In genomic region chr6:49462927-49463611, GRCh38 we compare ENCODE assay signal across 8 cellular contexts. TPM values are rescaled to one million over a fixed set of nuclear protein-coding genes. Genes with fewer than 3 reads are reported as not detected.
DNase-seq lines count a peak whose midpoint lies in the region; ATAC-seq, FAIRE-seq and TF ChIP-seq lines count a peak whose summit lies in the region.

Gene CENPQ, plus strand, starts transcription at chr6:49463370. Its CDS starts 6,807 bp downstream, at chr6:49470177.
Gene MMUT, minus strand, starts transcription at chr6:49463253. Its CDS starts 3,787 bp downstream, at chr6:49459466.

- H2AFZ ChIP-seq in mammary epithelial cell (ENCODE audit: low read depth, low read length), result peak within 1 kb of the TSS; percentile 93

- no peaks in the 10 kb centered on the region for H3K9me3 ChIP-seq in WERI-Rb-1 (ENCODE audit: severe bottlenecking)
- H3K9me3 ChIP-seq in mammary epithelial cell (replicated peaks; ENCODE audit: insufficient read depth, low read length), result no peaks in the 10 kb centered on the region
- no peaks in the 10 kb centered on the region for H3K9me3 ChIP-seq in small intestine (ENCODE audit: control insufficient read depth, low read depth)

- CTCF ChIA-PET in mammary epithelial cell (lab: Charles Lee; ENCODE audit: low non-redundant PET), result no interaction called here

- intact Hi-C loops in mammary epithelial cell (cut with micrococcal nuclease), result loop anchor here (5.0 kb wide), 1 partner anchor 69 kb away; no protein-coding TSS in a partner anchor

- in situ Hi-C loops in ACHN (cut with HindIII; ENCODE audit: low pct_ligation_motif_present, low pct_unique_long_range_greater_than_20kb, low sequenced_read_pairs) (no loop called here), mammary epithelial cell (cut with MboI; ENCODE audit: low sequenced_read_pairs in 2 of 2) (no loop called here)

- DNase-seq in ACHN (peak; percentile 94), NCI-H2227 (lab: John Stamatoyannopoulos, UW; ENCODE audit: unreplicated experiment) (peak; percentile 92), WERI-Rb-1 (peak; percentile 98), mammary epithelial cell (peak; percentile 94), iPS-NIHi11 (ENCODE audit: low spot score) (peak; percentile 95), small intestine (peak; percentile 98)

- peaks cover 63% of the 10 kb centered on the region for H3K79me2 ChIP-seq in mammary epithelial cell (ENCODE audit: insufficient read depth, low read length)

- no TSS peak for BruUV-seq in mammary epithelial cell (replicated peaks; lab: Mats Ljungman, UMichigan)

- H3K4me1 ChIP-seq in mammary epithelial cell (ENCODE audit: insufficient read depth, low read length) (no peaks in the 10 kb centered on the region), small intestine (ENCODE audit: control insufficient read depth in 2 of 2, insufficient read depth in 1 of 2, low read depth in 1 of 2, low read length in 1 of 2) (peaks cover 0 to 11% of the 10 kb centered on the region in 2 donors)

- TF ChIP-seq CTCF in WERI-Rb-1 (IDR thresholded peaks at IDR 0.05; ENCODE audit: low read depth, low read length) (no peak), mammary epithelial cell (conservative IDR thresholded peaks at IDR 0.05 in 1 of 2, IDR thresholded peaks at IDR 0.05 in 1 of 2; ENCODE audit: extremely low read depth in 1 of 2, insufficient read depth in 1 of 2, low read depth in 1 of 2, low read length in 2 of 2) (no peak)

- no peaks in the 10 kb centered on the region for H4K20me1 ChIP-seq in mammary epithelial cell (ENCODE audit: insufficient read depth, low read length)

- no peak for FAIRE-seq in small intestine (lab: Jason Lieb, UNC)

- H3K27me3 ChIP-seq in WERI-Rb-1 (ENCODE audit: insufficient read depth, low read depth, severe bottlenecking), result no peaks in the 10 kb centered on the region
- no peaks in the 10 kb centered on the region for H3K27me3 ChIP-seq in mammary epithelial cell (ENCODE audit: insufficient read depth, low read length)
- no peaks in the 10 kb centered on the region for H3K27me3 ChIP-seq in small intestine (ENCODE audit: control insufficient read depth in 2 of 2, insufficient read depth in 2 of 2, low read length in 2 of 2)

- peak within 1 kb of the TSS; percentile 91 for H3K4me2 ChIP-seq in mammary epithelial cell (ENCODE audit: insufficient read depth, low read depth, low read length)

- H3K9ac ChIP-seq in mammary epithelial cell (ENCODE audit: insufficient read depth, low read length), result peak within 1 kb of the TSS; percentile 88

- under 1% methylated on average over 35 of the region's 37 CpGs for WGBS in mammary epithelial cell (ENCODE audit: low coverage, missing lambda C conversion rate)
- 0% methylated on average over 37 of the region's 37 CpGs for WGBS in small intestine, 3 donors

- H3K27ac ChIP-seq in WERI-Rb-1 (peak within 1 kb of the TSS; percentile 83), mammary epithelial cell (ENCODE audit: insufficient read depth, low read depth, low read length) (peak within 1 kb of the TSS; percentile 94), small intestine (ENCODE audit: low read depth in 1 of 2, low read length in 1 of 2) (peak within 1 kb of the TSS; percentile 90 to 95)

- H3K4me3 ChIP-seq in WERI-Rb-1 (ENCODE audit: low read depth, low read length), result peak within 1 kb of the TSS; percentile 72
- peak within 1 kb of the TSS; percentile 59 to 87 (median 78) for H3K4me3 ChIP-seq in mammary epithelial cell (replicated peaks in 1 of 3; ENCODE audit: insufficient read depth in 1 of 3, low read depth in 2 of 3, low read length in 3 of 3)
- peak within 1 kb of the TSS; percentile 62 to 89 for H3K4me3 ChIP-seq in small intestine (ENCODE audit: low read depth in 1 of 2, low read length in 2 of 2)

- H3K36me3 ChIP-seq in WERI-Rb-1 (peaks cover 23% of the 10 kb centered on the region), mammary epithelial cell (ENCODE audit: insufficient read depth, low read length) (no peaks in the 10 kb centered on the region), small intestine (ENCODE audit: control insufficient read depth in 2 of 2, insufficient read depth in 2 of 2, low read length in 2 of 2) (peaks cover 0 to 3% of the 10 kb centered on the region in 2 donors)

- dilution Hi-C loops in mammary epithelial cell (cut with HindIII; ENCODE audit: low sequenced_read_pairs), result no loop called here

- ATAC-seq in GM18873 (IDR thresholded peaks at IDR 0.05; ENCODE audit: low FRiP score, unreplicated experiment) (peak; percentile 97), HG03139 (IDR thresholded peaks at IDR 0.05; ENCODE audit: unreplicated experiment) (peak; percentile 99)

RNA-seq across cellular contexts. Expression of gene CENPQ, which starts in this region (rescaled TPM):
- total RNA-seq in mammary epithelial cell, result 1 to 10 TPM; 2.8 to 6.6 TPM
- polyA plus RNA-seq in mammary epithelial cell (5.9 TPM), small intestine (1 to 10 TPM; 1.6 to 4.3 (median 1.8) TPM)
- 3.6 TPM for polyA minus RNA-seq in mammary epithelial cell

RNA-seq across cellular contexts. Expression of gene MMUT, which starts in this region (rescaled TPM):
- 10 to 100 TPM in 1 of 2 donors, 1 to 10 TPM in 1; 8.8 to 15.8 TPM for total RNA-seq in mammary epithelial cell
- polyA plus RNA-seq in mammary epithelial cell, result 7.9 TPM
- 15.2 TPM for polyA minus RNA-seq in mammary epithelial cell
- polyA plus RNA-seq in small intestine, result 10 to 100 TPM; 18.0 to 21.7 (median 20.8) TPM

Comparison
In these comparisons a context has a peak if more than half of its experiments do, and no peak if none do; other contexts are left out.
1. Peak in every context shown above with its lines: DNase-seq, ATAC-seq, H3K4me3 ChIP-seq and H3K27ac ChIP-seq.